Comparison of ENCODE assay signal across 16 cellular contexts in genomic region chr1:109248444-109248796, GRCh38. TPM values are rescaled to one million over a fixed set of nuclear protein-coding genes. Genes with fewer than 3 reads are reported as not detected.
"Had no signal": no experiment of that assay in that cellular context is flagged by ENCODE, and none has a peak within 500 bp of the region (broad histone marks: within the 10 kb centered on the region; RNA-seq: fewer than 3 reads in every experiment).

No MANE protein-coding gene starts in this region.

- H3K9me3 ChIP-seq: heart left ventricle, left ventricle myocardium inferior, tibial artery had no signal

- H3K4me1 ChIP-seq: parathyroid adenoma had no signal

- H3K9me3 Mint-ChIP-seq: memory B cell; stimulated activated effector memory CD8-positive, alpha-beta T cell treated with anti-CD3 and anti-CD28 coated beads, Interleukin-12 subunit alpha, Interleukin-12 subunit beta, amount 100 ng/mL, for 72 hours had no signal

- H3K27ac ChIP-seq: cardiac muscle cell, heart left ventricle, left ventricle myocardium inferior, parathyroid adenoma, tibial artery had no signal

- FAIRE-seq: astrocyte, keratinocyte had no signal

- H3K4me3 ChIP-seq: cardiac muscle cell had no signal

- H3K36me3 ChIP-seq: cardiac muscle cell, heart left ventricle, left ventricle myocardium inferior, tibial artery had no signal

- DNase-seq: activated CD4-positive, alpha-beta T cell treated with anti-CD3 and anti-CD28 coated beads, Interleukin-2, amount 50 U/mL, for 48 hours; activated CD4-positive, CD25-positive, alpha-beta regulatory T cell treated with anti-CD3 and anti-CD28 coated beads, Interleukin-2, amount 50 U/mL, for 72 hours; activated naive CD4-positive, alpha-beta T cell; activated T-cell treated with anti-CD3 and anti-CD28 coated beads, Interleukin-2, amount 50 U/mL, for 48 hours; cortex of kidney; effector CD8-positive, alpha-beta T cell; foreskin melanocyte; left ventricle myocardium inferior had no signal

- H3K79me2 ChIP-seq: parathyroid adenoma had no signal

- H3K9ac ChIP-seq: parathyroid adenoma had no signal

- H3K36me3 Mint-ChIP-seq: memory B cell; stimulated activated effector memory CD8-positive, alpha-beta T cell treated with anti-CD3 and anti-CD28 coated beads, Interleukin-12 subunit alpha, Interleukin-12 subunit beta, amount 100 ng/mL, for 72 hours had no signal

RNA-seq across cellular contexts. Expression of gene MYBPHL, which starts 58.4 kb away (rescaled TPM):
- total RNA-seq: astrocyte, cardiac muscle cell had no signal
- polyA plus RNA-seq: cardiac muscle cell had no signal
